Comparison of ENCODE assay signal across 24 cellular contexts in genomic region chr7:46152671-46153070, GRCh38.
DNase-seq lines count a peak whose midpoint lies in the region; ATAC-seq, FAIRE-seq and TF ChIP-seq lines count a peak whose summit lies in the region.
"Had no signal": no experiment of that assay in that cellular context is flagged by ENCODE, and none has a peak within 500 bp of the region (broad histone marks: within the 10 kb centered on the region; RNA-seq: fewer than 3 reads in every experiment).

No MANE protein-coding gene starts in this region.

- H3K27ac ChIP-seq in AG04450 (ENCODE audit: low read depth, low read length) (no peak overlapping the region), keratinocyte (ENCODE audit: control insufficient read depth, insufficient read depth, low read length) (no peak overlapping the region)
- H3K27ac ChIP-seq: breast epithelium, esophagus muscularis mucosa, right atrium auricular region, vagina, WERI-Rb-1 had no signal

- H3K9ac ChIP-seq in keratinocyte (ENCODE audit: control insufficient read depth, extremely low read depth, insufficient read depth, low read length) = no peak overlapping the region

- H3K4me1 Mint-ChIP-seq in HFFc6 (ENCODE audit: low read depth) (peaks cover 53% of the 10 kb centered on the region), natural killer cell (no peaks in the 10 kb centered on the region)
- H3K4me1 Mint-ChIP-seq: immature natural killer cell had no signal

- no peaks in the 10 kb centered on the region for H3K9me1 ChIP-seq in keratinocyte (ENCODE audit: control insufficient read depth, extremely low read depth, insufficient read depth, low read length)

- H3K27ac Mint-ChIP-seq in HFFc6 (no peak overlapping the region), natural killer cell (no peak overlapping the region)
- H3K27ac Mint-ChIP-seq: activated CD8-positive, alpha-beta T cell treated with anti-CD3 and anti-CD28 coated beads for 36 hours; activated naive CD8-positive, alpha-beta T cell treated with anti-CD3 and anti-CD28 coated beads for 36 hours; immature natural killer cell had no signal

- H3K9me3 Mint-ChIP-seq in HFFc6 = no peaks in the 10 kb centered on the region
- H3K9me3 Mint-ChIP-seq in natural killer cell = peaks cover 0 to 5% of the 10 kb centered on the region in 2 donors
- H3K9me3 Mint-ChIP-seq: activated naive CD8-positive, alpha-beta T cell treated with anti-CD3 and anti-CD28 coated beads for 36 hours had no signal

- no peak overlapping the region for H2AFZ ChIP-seq in keratinocyte (ENCODE audit: control insufficient read depth, low read length)

- no peaks in the 10 kb centered on the region for H3K27me3 ChIP-seq in AG04450 (ENCODE audit: control insufficient read depth, insufficient read depth, low read length)
- H3K27me3 ChIP-seq in keratinocyte (ENCODE audit: control insufficient read depth, extremely low read depth, insufficient read depth, low read length) = no peaks in the 10 kb centered on the region
- H3K27me3 ChIP-seq: breast epithelium, esophagus muscularis mucosa, right atrium auricular region, vagina had no signal

- CTCF ChIA-PET in AG04450 (lab: Charles Lee) = interaction anchor here (0.7 to 0.9 kb wide), 2 partner anchors 9 to 230 kb away, joined by 5 to 6 read pairs; no protein-coding TSS in a partner anchor

- H3K79me2 ChIP-seq in keratinocyte (ENCODE audit: control insufficient read depth, insufficient read depth, low read length) = no peaks in the 10 kb centered on the region

- H3K36me3 Mint-ChIP-seq in HFFc6 (ENCODE audit: low read depth) (peaks cover 10% of the 10 kb centered on the region), natural killer cell (no peaks in the 10 kb centered on the region)
- H3K36me3 Mint-ChIP-seq: activated naive CD8-positive, alpha-beta T cell treated with anti-CD3 and anti-CD28 coated beads for 36 hours; immature natural killer cell had no signal

- ATAC-seq in natural killer cell (no peak), HG03135 (IDR thresholded peaks at IDR 0.05; ENCODE audit: unreplicated experiment) (no peak)
- ATAC-seq: activated CD8-positive, alpha-beta T cell treated with anti-CD3 and anti-CD28 coated beads for 36 hours; Panc1 had no signal

- POLR2A ChIA-PET in AG04450 (lab: Yijun Ruan, JAX) = interaction anchor here (1.8 kb wide), 1 partner anchor 232 kb away, joined by 6 read pairs; the partner anchor contains the start of gene IGFBP3

- H3K9me3 ChIP-seq in AG04450 (ENCODE audit: control insufficient read depth, insufficient read depth, low read length) (no peaks in the 10 kb centered on the region), keratinocyte (ENCODE audit: control insufficient read depth, low read depth, low read length) (no peaks in the 10 kb centered on the region)
- H3K9me3 ChIP-seq: breast epithelium, esophagus muscularis mucosa, right atrium auricular region, vagina had no signal

- H3K4me3 ChIP-seq in AG04450 (ENCODE audit: low read depth, low read length) (no peak overlapping the region), keratinocyte (ENCODE audit: control insufficient read depth in 2 of 3, extremely low read depth in 1 of 3, insufficient read depth in 2 of 3, low read depth in 1 of 3, low read length in 3 of 3) (no peak overlapping the region)
- H3K4me3 ChIP-seq: breast epithelium, esophagus muscularis mucosa, right atrium auricular region, vagina had no signal

- FAIRE-seq in keratinocyte (lab: Jason Lieb, UNC) = no peak
- FAIRE-seq: GM18507 had no signal

- H3K27me3 Mint-ChIP-seq in HFFc6 (ENCODE audit: insufficient read depth) = no peaks in the 10 kb centered on the region
- no peaks in the 10 kb centered on the region for H3K27me3 Mint-ChIP-seq in natural killer cell (ENCODE audit: low read depth in 2 of 2)
- H3K27me3 Mint-ChIP-seq: activated CD8-positive, alpha-beta T cell treated with anti-CD3 and anti-CD28 coated beads for 36 hours; activated naive CD8-positive, alpha-beta T cell treated with anti-CD3 and anti-CD28 coated beads for 36 hours had no signal

- no peak overlapping the region for H3K4me3 Mint-ChIP-seq in HFFc6
- H3K4me3 Mint-ChIP-seq in natural killer cell = no peak overlapping the region
- H3K4me3 Mint-ChIP-seq: activated CD8-positive, alpha-beta T cell treated with anti-CD3 and anti-CD28 coated beads for 36 hours; activated naive CD8-positive, alpha-beta T cell treated with anti-CD3 and anti-CD28 coated beads for 36 hours; immature natural killer cell had no signal

- peaks cover 9% of the 10 kb centered on the region for H3K4me1 ChIP-seq in keratinocyte (ENCODE audit: control insufficient read depth, extremely low read depth, insufficient read depth, low read length)
- H3K4me1 ChIP-seq: breast epithelium, esophagus muscularis mucosa, right atrium auricular region, vagina had no signal

- H3K36me3 ChIP-seq in keratinocyte (ENCODE audit: control insufficient read depth in 2 of 2, extremely low read depth in 1 of 2, insufficient read depth in 2 of 2, low read length in 2 of 2) = no peaks in the 10 kb centered on the region
- H3K36me3 ChIP-seq: breast epithelium, esophagus muscularis mucosa, right atrium auricular region, vagina, WERI-Rb-1 had no signal

- no peaks in the 10 kb centered on the region for H4K20me1 ChIP-seq in keratinocyte (ENCODE audit: control insufficient read depth, extremely low read depth, insufficient read depth, low read length)

- no peak overlapping the region for H3K4me2 ChIP-seq in keratinocyte (ENCODE audit: control insufficient read depth, extremely low read depth, insufficient read depth, low read depth, low read length)

- intact Hi-C loops in natural killer cell (cut with micrococcal nuclease) = no loop called here

- DNase-seq in AG04450 (ENCODE audit: low read depth, low spot score) (no peak), HFFc6 (no peak), RPMI8226 (peak; percentile 75), keratinocyte (ENCODE audit: low read depth, low spot score) (no peak), SIG-M5 (lab: John Stamatoyannopoulos, UW) (no peak), natural killer cell (no peak), NCI-H1417 (lab: John Stamatoyannopoulos, UW) (no peak)
- DNase-seq: activated CD8-positive, alpha-beta T cell treated with anti-CD3 and anti-CD28 coated beads for 36 hours; activated naive CD8-positive, alpha-beta T cell treated with anti-CD3 and anti-CD28 coated beads for 36 hours; activated T-cell treated with anti-CD3 and anti-CD28 coated beads, Interleukin-2, amount 50 U/mL, for 48 hours; COR-L47; immature natural killer cell; Kasumi-1; mesenchymal stem cell; NCI-H1694 treated with DMSO at 0.1 percent for 48 hours; NCI-H524; WERI-Rb-1 had no signal

- TF ChIP-seq CTCF in AG04450 (IDR thresholded peaks at IDR 0.05; ENCODE audit: low read depth, low read length) (0 out of 2 replicates have a peak, but pooled peaks have one; percentile 6), HFFc6 (IDR thresholded peaks at IDR 0.05) (peak; percentile 40), keratinocyte (optimal IDR thresholded peaks at IDR 0.05 in 1 of 3, IDR thresholded peaks at IDR 0.05 in 1 of 3, conservative IDR thresholded peaks at IDR 0.05 in 1 of 3; ENCODE audit: extremely low read depth in 1 of 3, insufficient read depth in 2 of 3, low read length in 3 of 3) (peak; percentile 20 to 24 (median 23)), natural killer cell (IDR thresholded peaks at IDR 0.05) (no peak)

- dilution Hi-C loops in keratinocyte (cut with MboI; ENCODE audit: extremely low pct_ligation_motif_present, low sequenced_read_pairs) = no loop called here
